16 cellular contexts compared by ENCODE assay signal in genomic region chr3:119149484-119149883, GRCh38. TPM values are rescaled to one million over a fixed set of nuclear protein-coding genes. Genes with fewer than 3 reads are reported as not detected.
DNase-seq lines count a peak whose midpoint lies in the region; ATAC-seq and TF ChIP-seq lines count a peak whose summit lies in the region.
"Had no signal": no experiment of that assay in that cellular context is flagged by ENCODE, and none has a peak within 500 bp of the region (broad histone marks: within the 10 kb centered on the region; RNA-seq: fewer than 3 reads in every experiment).

No MANE protein-coding gene starts in this region.

- DNase-seq in activated CD4-positive, alpha-beta T cell treated with anti-CD3 and anti-CD28 coated beads for 36 hours: no peak
- DNase-seq in activated CD4-positive, alpha-beta T cell treated with anti-CD3 and anti-CD28 coated beads for 1 hour: no peak
- peak; percentile 78 for DNase-seq in M059J (ENCODE audit: low read depth)
- peak; percentile 74 for DNase-seq in choroid plexus epithelial cell (ENCODE audit: low read depth)
- DNase-seq in non-pigmented ciliary epithelial cell (ENCODE audit: low read depth): peak; percentile 51
- DNase-seq in NCI-H82 treated with DMSO at 0.1 percent for 48 hours (lab: John Stamatoyannopoulos, UW; ENCODE audit: unreplicated experiment): no peak
- no peak for DNase-seq in MG63
- DNase-seq: activated naive CD4-positive, alpha-beta T cell treated with anti-CD3 and anti-CD28 coated beads, Interleukin-2, amount 50 U/mL, for 16 hours; left ventricle myocardium superior; NCI-H187; NCI-H526; posterior cingulate gyrus; stimulated activated CD4-positive, alpha-beta T cell treated with anti-CD3 and anti-CD28 coated beads, Interleukin-12 subunit alpha, Interleukin-12 subunit beta, amount 100 ng/mL, for 4 hours had no signal

- POLR2A ChIA-PET in activated CD4-positive, alpha-beta T cell treated with anti-CD3 and anti-CD28 coated beads for 36 hours (lab: Charles Lee): no interaction called here

- H3K27me3 Mint-ChIP-seq in activated CD4-positive, alpha-beta T cell treated with anti-CD3 and anti-CD28 coated beads for 36 hours: no peaks in the 10 kb centered on the region

- TF ChIP-seq CTCF in choroid plexus epithelial cell (conservative IDR thresholded peaks at IDR 0.05; ENCODE audit: low read depth, low read length): no peak

- CTCF ChIA-PET in activated CD4-positive, alpha-beta T cell treated with anti-CD3 and anti-CD28 coated beads for 36 hours (lab: Charles Lee): interaction anchor here (1.5 kb wide), 1 partner anchor 92 kb away, joined by 4 read pairs; no protein-coding TSS in a partner anchor

- H3K4me1 Mint-ChIP-seq in activated CD4-positive, alpha-beta T cell treated with anti-CD3 and anti-CD28 coated beads for 36 hours: peaks cover 4% of the 10 kb centered on the region

- H3K27ac Mint-ChIP-seq in activated CD4-positive, alpha-beta T cell treated with anti-CD3 and anti-CD28 coated beads for 36 hours: no peak overlapping the region

- peaks cover 7% of the 10 kb centered on the region for H3K36me3 Mint-ChIP-seq in activated CD4-positive, alpha-beta T cell treated with anti-CD3 and anti-CD28 coated beads for 36 hours (ENCODE audit: low read depth)

- peak; percentile 38 for ATAC-seq in activated CD4-positive, alpha-beta T cell treated with anti-CD3 and anti-CD28 coated beads for 36 hours
- no peak for ATAC-seq in GM18861 (IDR thresholded peaks at IDR 0.05; ENCODE audit: unreplicated experiment)
- ATAC-seq: left ventricle myocardium superior had no signal

- intact Hi-C loops in activated CD4-positive, alpha-beta T cell treated with anti-CD3 and anti-CD28 coated beads for 36 hours (cut with DNase I, micrococcal nuclease): no loop called here

- H3K4me3 ChIP-seq in choroid plexus epithelial cell (ENCODE audit: low read depth, low read length) (no peak overlapping the region), MG63 (no peak overlapping the region)

- peaks cover 12% of the 10 kb centered on the region for H3K9me3 Mint-ChIP-seq in activated CD4-positive, alpha-beta T cell treated with anti-CD3 and anti-CD28 coated beads for 36 hours (ENCODE audit: low read depth)

- no peaks in the 10 kb centered on the region for H3K36me3 ChIP-seq in MG63

- peaks cover 2% of the 10 kb centered on the region; the same call in 1 of the 2 replicates for H3K9me3 ChIP-seq in MG63

- no peak overlapping the region for H3K4me3 Mint-ChIP-seq in activated CD4-positive, alpha-beta T cell treated with anti-CD3 and anti-CD28 coated beads for 36 hours

- no peaks in the 10 kb centered on the region for H3K27me3 ChIP-seq in MG63

RNA-seq across cellular contexts. Expression of gene TEX55, which starts 3.5 kb away (rescaled TPM):
- not detected for total RNA-seq in activated CD4-positive, alpha-beta T cell treated with anti-CD3 and anti-CD28 coated beads for 36 hours
- total RNA-seq in M059J (2014; rRNA removed; shearing (Covaris generic)): not detected in 2 replicates
- not detected in 2 replicates for total RNA-seq in MG63 (2014; rRNA removed; shearing (Covaris generic); ENCODE audit: low replicate concordance)
- total RNA-seq: chondrocyte, left ventricle myocardium superior, myocyte had no signal

RNA-seq across cellular contexts. Expression of gene UPK1B, which starts 23.9 kb away (rescaled TPM):
- under 1 TPM; 0.25 to 0.41 TPM for total RNA-seq in activated CD4-positive, alpha-beta T cell treated with anti-CD3 and anti-CD28 coated beads for 36 hours
- total RNA-seq in M059J (2014; rRNA removed; shearing (Covaris generic)): 0.12 TPM in 1 of 2 replicates, not detected in the other
- not detected in 2 replicates for total RNA-seq in MG63 (2014; rRNA removed; shearing (Covaris generic); ENCODE audit: low replicate concordance)
- total RNA-seq: chondrocyte, myocyte had no signal

Comparison
In these comparisons a context has a peak if more than half of its experiments do, and no peak if none do; other contexts are left out.
1. DNase-seq: peak in M059J (single experiment), choroid plexus epithelial cell (single experiment) and non-pigmented ciliary epithelial cell (single experiment); none in activated CD4-positive, alpha-beta T cell treated with anti-CD3 and anti-CD28 coated beads for 36 hours (single experiment), activated CD4-positive, alpha-beta T cell treated with anti-CD3 and anti-CD28 coated beads for 1 hour (single experiment), NCI-H82 treated with DMSO at 0.1 percent for 48 hours (single experiment) and MG63 (single experiment).